8 cellular contexts compared by ENCODE assay signal in the genomic region with DNA sequence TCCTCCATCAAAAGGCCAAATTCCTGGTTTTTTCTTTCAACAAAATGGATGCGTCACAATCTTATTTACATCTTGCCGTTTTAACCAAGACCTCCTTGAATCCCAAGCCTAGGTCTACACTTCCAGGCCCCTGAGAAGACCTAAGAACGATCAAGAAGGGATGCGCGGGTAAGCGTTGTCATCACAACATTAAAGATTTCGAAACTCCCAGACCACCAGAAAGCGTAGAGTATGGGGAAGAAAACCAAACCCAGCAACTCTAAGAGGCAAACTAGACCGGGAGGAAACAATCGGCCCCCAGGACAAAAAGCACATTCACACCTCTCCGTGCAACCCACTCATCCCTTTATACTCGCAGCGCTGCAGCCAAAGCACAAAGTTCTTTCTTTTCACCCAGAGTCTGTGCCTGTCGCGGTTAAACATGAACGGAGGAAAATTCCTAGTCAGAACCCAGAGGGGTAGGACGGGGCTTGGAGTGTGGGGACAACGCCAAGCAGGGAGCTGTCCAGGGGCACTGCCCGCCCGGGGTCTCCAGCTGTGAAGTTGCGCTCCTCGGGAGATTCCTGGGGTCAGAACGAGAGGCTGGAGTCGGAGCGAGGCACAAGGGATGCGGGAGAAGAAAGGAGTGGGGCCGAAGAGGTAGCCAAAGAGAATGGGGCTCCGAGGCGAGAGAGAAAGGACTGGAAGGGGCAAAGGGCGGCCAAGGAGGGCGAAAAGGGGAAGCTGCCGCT. TPM values are rescaled to one million over a fixed set of nuclear protein-coding genes. Genes with fewer than 3 reads are reported as not detected.
DNase-seq lines count a peak whose midpoint lies in the region; ATAC-seq and TF ChIP-seq lines count a peak whose summit lies in the region.

No MANE protein-coding gene starts in this region.

- intact Hi-C loops in activated T-helper 2 cell treated with anti-CD3 and anti-CD28 coated beads, Interferon-gamma antibody, Interleukin-2, Interleukin-4, amounts not matched to agents 10 μg/mL and 5 μg/mL and 100 μg/mL, durations not matched to agents 14 hours and 24 hours and 36 hours (cut with micrococcal nuclease) = loop anchor here (10.0 kb wide), 3 partner anchors 255 to 525 kb away; no protein-coding TSS in a partner anchor
- intact Hi-C loops in heart left ventricle (cut with DNase I) = loop anchor here in 5 of 10 donors (5.0 to 10.0 kb wide), 4 partner anchors 255 to 525 kb away; no protein-coding TSS in a partner anchor

- peak in 2 of 4 donors; percentile 16 to 19 for ATAC-seq in heart left ventricle
- no peak for ATAC-seq in HG03469 (IDR thresholded peaks at IDR 0.05; ENCODE audit: unreplicated experiment)

- H3K4me3 Mint-ChIP-seq in activated T-helper 2 cell treated with anti-CD3 and anti-CD28 coated beads, Interferon-gamma antibody, Interleukin-2, Interleukin-4, amounts not matched to agents 10 μg/mL and 5 μg/mL and 100 μg/mL, durations not matched to agents 14 hours and 24 hours and 36 hours (ENCODE audit: low read depth) = peak overlapping the region; percentile 97
- H3K4me3 Mint-ChIP-seq in progenitor cell of endocrine pancreas (ENCODE audit: low read depth) = peak overlapping the region; percentile 100

- peak; percentile 54 for DNase-seq in DMS 273 (lab: John Stamatoyannopoulos, UW; ENCODE audit: unreplicated experiment)
- DNase-seq in DMS 273 treated with DMSO at 0.1 percent for 48 hours (lab: John Stamatoyannopoulos, UW) = no peak
- DNase-seq in HL-60 (ENCODE audit: low read depth in 1 of 2, low spot score in 1 of 2) = peak in 1 of 2 experiments; percentile 23
- no peak for DNase-seq in activated T-helper 2 cell treated with anti-CD3 and anti-CD28 coated beads, Interferon-gamma antibody, Interleukin-2, Interleukin-4, amounts not matched to agents 10 μg/mL and 5 μg/mL and 100 μg/mL, durations not matched to agents 14 hours and 24 hours and 36 hours (ENCODE audit: low spot score)
- no peak for DNase-seq in heart left ventricle
- DNase-seq in progenitor cell of endocrine pancreas (ENCODE audit: low spot score, unreplicated experiment) = peak; percentile 43
- no peak for DNase-seq in NCI-H187 (lab: John Stamatoyannopoulos, UW)

- H3K36me3 Mint-ChIP-seq in activated T-helper 2 cell treated with anti-CD3 and anti-CD28 coated beads, Interferon-gamma antibody, Interleukin-2, Interleukin-4, amounts not matched to agents 10 μg/mL and 5 μg/mL and 100 μg/mL, durations not matched to agents 14 hours and 24 hours and 36 hours (ENCODE audit: low read depth) = peaks cover 18% of the 10 kb centered on the region
- peaks cover 8% of the 10 kb centered on the region for H3K36me3 Mint-ChIP-seq in progenitor cell of endocrine pancreas (ENCODE audit: insufficient read depth)

- 1% methylated on average over 32 of the region's 32 CpGs for WGBS in heart left ventricle, 4 donors

- TF ChIP-seq CTCF in HL-60 (IDR thresholded peaks at IDR 0.05; ENCODE audit: insufficient read depth, low read length) (no peak), heart left ventricle (IDR thresholded peaks at IDR 0.05) (no peak), progenitor cell of endocrine pancreas (IDR thresholded peaks at IDR 0.05; ENCODE audit: unreplicated experiment) (no peak)

- H3K27ac Mint-ChIP-seq in activated T-helper 2 cell treated with anti-CD3 and anti-CD28 coated beads, Interferon-gamma antibody, Interleukin-2, Interleukin-4, amounts not matched to agents 10 μg/mL and 5 μg/mL and 100 μg/mL, durations not matched to agents 14 hours and 24 hours and 36 hours = peak overlapping the region; percentile 90
- H3K27ac Mint-ChIP-seq in progenitor cell of endocrine pancreas = peak overlapping the region; percentile 100

- no peaks in the 10 kb centered on the region for H3K9me3 Mint-ChIP-seq in activated T-helper 2 cell treated with anti-CD3 and anti-CD28 coated beads, Interferon-gamma antibody, Interleukin-2, Interleukin-4, amounts not matched to agents 10 μg/mL and 5 μg/mL and 100 μg/mL, durations not matched to agents 14 hours and 24 hours and 36 hours
- no peaks in the 10 kb centered on the region for H3K9me3 Mint-ChIP-seq in progenitor cell of endocrine pancreas (ENCODE audit: low read depth)

- H3K36me3 ChIP-seq in heart left ventricle = peaks cover 0 to 23% (median 17%) of the 10 kb centered on the region in 9 donors

- H3K4me1 ChIP-seq in heart left ventricle = peaks cover 7 to 60% (median 41%) of the 10 kb centered on the region in 12 donors

- H3K27ac ChIP-seq in HL-60 (replicated peaks) = peak overlapping the region; percentile 92
- peak overlapping the region; percentile 83 to 97 (median 92) for H3K27ac ChIP-seq in heart left ventricle

- no peak for TF ChIP-seq POLR2A in heart left ventricle (IDR thresholded peaks at IDR 0.05)

- no peaks in the 10 kb centered on the region for H3K27me3 Mint-ChIP-seq in activated T-helper 2 cell treated with anti-CD3 and anti-CD28 coated beads, Interferon-gamma antibody, Interleukin-2, Interleukin-4, amounts not matched to agents 10 μg/mL and 5 μg/mL and 100 μg/mL, durations not matched to agents 14 hours and 24 hours and 36 hours (ENCODE audit: low read depth)
- no peaks in the 10 kb centered on the region for H3K27me3 Mint-ChIP-seq in progenitor cell of endocrine pancreas

- H3K4me3 ChIP-seq in HL-60 (replicated peaks; ENCODE audit: insufficient read depth, low read length) (peak overlapping the region; percentile 96), heart left ventricle (peak overlapping the region; percentile 63 to 98 (median 84))

- peaks cover 47% of the 10 kb centered on the region for H3K4me1 Mint-ChIP-seq in activated T-helper 2 cell treated with anti-CD3 and anti-CD28 coated beads, Interferon-gamma antibody, Interleukin-2, Interleukin-4, amounts not matched to agents 10 μg/mL and 5 μg/mL and 100 μg/mL, durations not matched to agents 14 hours and 24 hours and 36 hours (ENCODE audit: low read depth)
- peaks cover 58% of the 10 kb centered on the region for H3K4me1 Mint-ChIP-seq in progenitor cell of endocrine pancreas (ENCODE audit: low read depth)

- H3K9me3 ChIP-seq in heart left ventricle = no peaks in the 10 kb centered on the region

- H3K27me3 ChIP-seq in HL-60 (ENCODE audit: insufficient read depth, poor library complexity, severe bottlenecking) = no peaks in the 10 kb centered on the region
- no peaks in the 10 kb centered on the region for H3K27me3 ChIP-seq in heart left ventricle

RNA-seq across cellular contexts. Expression of gene OSER1, which starts 0.7 kb away (rescaled TPM):
- total RNA-seq in activated T-helper 2 cell treated with anti-CD3 and anti-CD28 coated beads, Interferon-gamma antibody, Interleukin-2, Interleukin-4, amounts not matched to agents 10 μg/mL and 5 μg/mL and 100 μg/mL, durations not matched to agents 14 hours and 24 hours and 36 hours = 21.4 and 22.4 TPM in 2 replicates
- 10 to 100 TPM; 20.6 to 39.0 (median 34.1) TPM for total RNA-seq in heart left ventricle
- 10 to 100 TPM; 11.9 to 35.6 TPM for polyA plus RNA-seq in heart left ventricle
- 34.9 and 35.0 TPM in 2 replicates for total RNA-seq in progenitor cell of endocrine pancreas

RNA-seq across cellular contexts. Expression of gene JPH2, which starts 22.9 kb away (rescaled TPM):
- 0.11 TPM in 1 of 2 replicates, not detected in the other for total RNA-seq in activated T-helper 2 cell treated with anti-CD3 and anti-CD28 coated beads, Interferon-gamma antibody, Interleukin-2, Interleukin-4, amounts not matched to agents 10 μg/mL and 5 μg/mL and 100 μg/mL, durations not matched to agents 14 hours and 24 hours and 36 hours
- total RNA-seq in heart left ventricle = 100 to 1,000 TPM in 8 of 9 donors, 10 to 100 TPM in 1; 99.5 to 219 (median 166) TPM
- polyA plus RNA-seq in heart left ventricle = 100 to 1,000 TPM; 129 to 144 TPM
- 0.12 and 0.24 TPM in 2 replicates for total RNA-seq in progenitor cell of endocrine pancreas

RNA-seq across cellular contexts. Expression of gene GDAP1L1, which starts 37.3 kb away (rescaled TPM):
- total RNA-seq in activated T-helper 2 cell treated with anti-CD3 and anti-CD28 coated beads, Interferon-gamma antibody, Interleukin-2, Interleukin-4, amounts not matched to agents 10 μg/mL and 5 μg/mL and 100 μg/mL, durations not matched to agents 14 hours and 24 hours and 36 hours = not detected in 2 replicates
- total RNA-seq in heart left ventricle (under 1 TPM in 7 of 9 donors, not detected in 2; 0.19 to 0.67 (median 0.41) TPM), progenitor cell of endocrine pancreas (0.24 and 1.1 TPM in 2 replicates)
- under 1 TPM; 0.12 to 0.30 TPM for polyA plus RNA-seq in heart left ventricle

Comparison
In these comparisons a context has a peak if more than half of its experiments do, and no peak if none do; other contexts are left out.
1. DNase-seq: peak in DMS 273 (single experiment) and progenitor cell of endocrine pancreas (single experiment); none in DMS 273 treated with DMSO at 0.1 percent for 48 hours (single experiment), activated T-helper 2 cell treated with anti-CD3 and anti-CD28 coated beads, Interferon-gamma antibody, Interleukin-2, Interleukin-4, amounts not matched to agents 10 μg/mL and 5 μg/mL and 100 μg/mL, durations not matched to agents 14 hours and 24 hours and 36 hours (single experiment), heart left ventricle (0 of 5) and NCI-H187 (0 of 2).
2. RNA of gene JPH2, which starts 22.9 kb away (total RNA-seq): 99.5 to 219 TPM in heart left ventricle; 0.12 to 0.24 TPM in progenitor cell of endocrine pancreas and 0.11 TPM in activated T-helper 2 cell treated with anti-CD3 and anti-CD28 coated beads, Interferon-gamma antibody, Interleukin-2, Interleukin-4, amounts not matched to agents 10 μg/mL and 5 μg/mL and 100 μg/mL, durations not matched to agents 14 hours and 24 hours and 36 hours; every median in the first group is over 10 times any median in the second.